ENCODE assay signal across 13 cellular contexts in the genomic region with DNA sequence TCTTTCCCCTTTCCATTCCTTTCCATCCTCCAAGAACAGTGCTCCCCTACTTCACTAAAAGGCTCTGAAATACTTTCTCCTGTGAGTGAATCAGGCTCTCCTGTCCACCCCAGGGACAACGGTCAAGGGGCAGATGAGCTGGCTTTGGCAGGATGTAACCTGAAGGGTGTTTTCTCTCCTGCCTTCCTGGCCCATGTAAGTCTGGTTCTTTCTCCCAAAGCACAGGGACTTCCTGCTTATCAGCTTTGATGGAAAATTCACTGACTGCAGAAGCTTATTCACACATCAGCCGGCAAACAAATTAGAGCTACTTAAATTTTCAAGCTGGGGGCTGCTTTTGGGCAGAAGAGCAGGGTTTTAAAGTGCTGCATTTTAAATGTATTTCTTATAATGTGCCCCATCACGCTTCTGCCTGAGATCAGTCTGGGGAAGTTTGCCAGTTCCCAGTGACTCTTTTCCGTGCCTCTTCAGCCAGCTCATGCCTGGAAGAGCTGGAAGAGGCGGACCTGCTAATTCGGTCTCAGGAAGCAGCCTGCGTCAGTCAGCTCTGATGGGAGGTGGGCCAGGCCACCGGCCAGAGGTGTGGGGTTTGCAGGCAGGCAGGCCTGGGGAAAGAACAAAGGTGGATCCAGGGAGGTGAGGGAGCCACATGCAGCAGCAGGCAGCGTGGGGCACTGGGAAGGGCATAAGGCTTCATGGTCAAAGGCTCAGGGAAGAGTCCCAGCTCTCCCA.
DNase-seq lines count a peak whose midpoint lies in the region; ATAC-seq and TF ChIP-seq lines count a peak whose summit lies in the region.
"Had no signal": no experiment of that assay in that cellular context is flagged by ENCODE, and none has a peak within 500 bp of the region (broad histone marks: within the 10 kb centered on the region; RNA-seq: fewer than 3 reads in every experiment).

No MANE protein-coding gene starts in this region.

- no peaks in the 10 kb centered on the region for H3K9me3 ChIP-seq in adrenal gland (replicated peaks in 1 of 3)
- peaks cover 0 to 8% (median 0%) of the 10 kb centered on the region in 3 donors for H3K9me3 ChIP-seq in gastroesophageal sphincter

- TF ChIP-seq CTCF in adrenal gland (IDR thresholded peaks at IDR 0.05) (no peak), gastroesophageal sphincter (IDR thresholded peaks at IDR 0.05) (no peak)

- H3K27me3 ChIP-seq in adrenal gland, result no peaks in the 10 kb centered on the region
- peaks cover 24% of the 10 kb centered on the region for H3K27me3 ChIP-seq in gastroesophageal sphincter

- intact Hi-C loops in adrenal gland (cut with DNase I), result no loop called here

- TF ChIP-seq POLR2A in adrenal gland (IDR thresholded peaks at IDR 0.05) (no peak), gastroesophageal sphincter (IDR thresholded peaks at IDR 0.05) (no peak)

- ATAC-seq in gastroesophageal sphincter, result peak; percentile 66
- no peak for ATAC-seq in GM21717 (IDR thresholded peaks at IDR 0.05; ENCODE audit: unreplicated experiment)
- ATAC-seq in HG03378 (IDR thresholded peaks at IDR 0.05; ENCODE audit: unreplicated experiment), result no peak
- ATAC-seq: left colon had no signal

- DNase-seq in G401 (ENCODE audit: low spot score) (peak; percentile 53), adrenal gland (peak in 6 of 7 donors; percentile 20 to 60 (median 32)), pons (ENCODE audit: low spot score) (peak; percentile 21), DMS153 treated with DMSO at 0.1 percent for 48 hours (lab: John Stamatoyannopoulos, UW; ENCODE audit: unreplicated experiment) (no peak)
- no peak for DNase-seq in stimulated activated CD4-positive, alpha-beta T cell treated with anti-CD3 and anti-CD28 coated beads, Interleukin-12 subunit alpha, Interleukin-12 subunit beta, amount 100 ng/mL, for 4 hours
- DNase-seq: activated T-cell treated with anti-CD3 and anti-CD28 coated beads, Interleukin-2, amount 50 U/mL, for 1 hour; CD4-positive, CD25-positive, alpha-beta regulatory T cell; effector memory CD4-positive, alpha-beta T cell; left colon; NCI-H774 had no signal

- H3K4me3 ChIP-seq in adrenal gland (no peak overlapping the region), gastroesophageal sphincter (no peak overlapping the region)

- in situ Hi-C loops in G401 (cut with HindIII; ENCODE audit: low sequenced_read_pairs), result no loop called here

- H3K4me1 ChIP-seq in adrenal gland (replicated peaks in 1 of 2) (peaks cover 0 to 10% of the 10 kb centered on the region in 2 donors), gastroesophageal sphincter (peaks cover 0 to 13% (median 0%) of the 10 kb centered on the region in 3 donors)

- H3K27ac ChIP-seq in adrenal gland (peak overlapping the region in 2 of 5 donors; percentile 7 to 53), gastroesophageal sphincter (peak overlapping the region in 3 of 4 donors; percentile 14 to 38 (median 37))

- WGBS in adrenal gland, 4 donors, result 46 to 58% (median 49%) methylated on average over 8 to 9 of the region's 9 CpGs
- 39 to 100% methylated on average over 1 to 2 of the region's 9 CpGs for WGBS in gastroesophageal sphincter (ENCODE audit: low coverage in 1 of 2), 2 donors

- no peaks in the 10 kb centered on the region for H3K36me3 ChIP-seq in adrenal gland (replicated peaks in 1 of 2)
- H3K36me3 ChIP-seq in gastroesophageal sphincter, result no peaks in the 10 kb centered on the region

- TF ChIP-seq EP300 in gastroesophageal sphincter (IDR thresholded peaks at IDR 0.05), result no peak

Comparison
In these comparisons a context has a peak if more than half of its experiments do, and no peak if none do; other contexts are left out.
1. DNase-seq: peak in G401 (single experiment), adrenal gland (6 of 7) and pons (single experiment); none in stimulated activated CD4-positive, alpha-beta T cell treated with anti-CD3 and anti-CD28 coated beads, Interleukin-12 subunit alpha, Interleukin-12 subunit beta, amount 100 ng/mL, for 4 hours (single experiment) and DMS153 treated with DMSO at 0.1 percent for 48 hours (single experiment).